In the genomic region with DNA sequence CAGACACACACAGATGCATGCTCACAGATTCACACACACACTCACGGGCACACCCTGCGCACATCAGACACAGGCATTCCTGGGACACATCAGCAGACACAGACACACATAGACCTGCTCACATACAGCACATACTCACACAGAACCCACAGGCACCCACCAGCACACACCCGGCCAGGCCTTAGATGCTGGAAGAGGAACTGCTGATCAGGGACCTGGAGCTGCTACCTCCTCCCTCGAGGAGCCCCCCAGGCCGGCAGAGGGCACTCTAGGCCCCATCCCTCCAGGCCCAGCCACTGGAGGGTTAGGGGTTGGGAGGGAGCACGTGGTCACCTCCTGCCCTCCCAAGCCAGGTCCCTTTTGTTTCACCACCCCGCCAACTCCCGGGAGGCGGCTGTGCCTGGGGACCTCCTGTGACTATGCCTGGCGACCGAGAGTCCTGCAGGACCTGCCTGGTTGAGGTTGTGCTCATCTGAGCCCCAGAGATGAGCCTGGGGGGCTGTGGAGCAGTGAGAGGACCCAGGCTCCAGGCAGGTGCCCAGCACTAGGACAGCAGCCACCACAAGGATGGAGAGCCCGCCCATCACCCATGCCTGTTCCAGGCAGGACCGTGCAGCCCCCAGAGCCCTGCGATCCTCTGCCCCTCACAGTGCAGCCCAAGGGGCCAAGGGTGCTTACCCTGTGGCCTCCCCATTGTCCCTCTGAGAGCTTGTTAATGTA, we compare ENCODE assay signal across 8 cellular contexts. TPM values are rescaled to one million over a fixed set of nuclear protein-coding genes. Genes with fewer than 3 reads are reported as not detected.
DNase-seq lines count a peak whose midpoint lies in the region; ATAC-seq, FAIRE-seq and TF ChIP-seq lines count a peak whose summit lies in the region.

No MANE protein-coding gene starts in this region.

- H3K4me3 ChIP-seq in RWPE2 (ENCODE audit: severe bottlenecking) = no peak overlapping the region
- no peak overlapping the region for H3K4me3 ChIP-seq in heart left ventricle

- H3K36me3 ChIP-seq in RWPE2 (ENCODE audit: low read depth) = no peaks in the 10 kb centered on the region
- no peaks in the 10 kb centered on the region for H3K36me3 ChIP-seq in heart left ventricle

- H3K27ac ChIP-seq in RWPE2 (ENCODE audit: poor library complexity, severe bottlenecking) (no peak overlapping the region), heart left ventricle (no peak overlapping the region)

- ATAC-seq in HG03460 (IDR thresholded peaks at IDR 0.05; ENCODE audit: unreplicated experiment) (peak; percentile 84), RWPE2 (ENCODE audit: low read depth) (peak; percentile 55; the same call in 2 of the 3 replicates), heart left ventricle (peak; percentile 61 to 82 (median 66)), GM19035 (IDR thresholded peaks at IDR 0.05; ENCODE audit: unreplicated experiment) (no peak)

- intact Hi-C loops in heart left ventricle (cut with DNase I) = no loop called here

- H3K27me3 ChIP-seq in RWPE2 (ENCODE audit: insufficient read depth, poor library complexity, severe bottlenecking) (no peaks in the 10 kb centered on the region), heart left ventricle (no peaks in the 10 kb centered on the region)

- in situ Hi-C loops in ACHN (cut with HindIII; ENCODE audit: low pct_ligation_motif_present, low pct_unique_long_range_greater_than_20kb, low sequenced_read_pairs) = no loop called here

- peak; percentile 86 for FAIRE-seq in GM18507 (lab: Jason Lieb, UNC)

- 39 to 56% (median 46%) methylated on average over 8 to 14 of the region's 14 CpGs for WGBS in heart left ventricle, 4 donors

- H3K9me3 ChIP-seq in RWPE2 (ENCODE audit: severe bottlenecking) = no peaks in the 10 kb centered on the region
- H3K9me3 ChIP-seq in heart left ventricle = no peaks in the 10 kb centered on the region

- TF ChIP-seq CTCF in RWPE2 (IDR thresholded peaks at IDR 0.05; ENCODE audit: poor library complexity, severe bottlenecking) (peak; percentile 60), heart left ventricle (IDR thresholded peaks at IDR 0.05) (peak; percentile 36 to 77 (median 60))

- DNase-seq in ACHN (peak; percentile 71), GM18507 (ENCODE audit: extremely low spot score, insufficient read length, low read depth) (no peak), RWPE2 (ENCODE audit: low spot score) (peak; percentile 37), heart left ventricle (peak; percentile 62 to 83 (median 68)), retina (peak; percentile 88)
- DNase-seq in activated gamma-delta T cell treated with anti-CD3 and anti-CD28 coated beads, Interleukin-2, amount 50 U/mL, for 16 hours (ENCODE audit: low read depth) = peak; percentile 63

- TF ChIP-seq POLR2A in heart left ventricle (IDR thresholded peaks at IDR 0.05) = no peak

- no peaks in the 10 kb centered on the region for H3K4me1 ChIP-seq in RWPE2 (ENCODE audit: insufficient read depth, poor library complexity, severe bottlenecking)
- peaks cover 0 to 41% (median 6%) of the 10 kb centered on the region in 12 donors for H3K4me1 ChIP-seq in heart left ventricle

RNA-seq across cellular contexts. Expression of a gene that starts 21.0 kb away (rescaled TPM):
- total RNA-seq in heart left ventricle = 100 to 1,000 TPM; 143 to 409 (median 200) TPM
- 100 to 1,000 TPM; 403 to 707 TPM for polyA plus RNA-seq in heart left ventricle
